11 cellular contexts compared by ENCODE assay signal in the genomic region with DNA sequence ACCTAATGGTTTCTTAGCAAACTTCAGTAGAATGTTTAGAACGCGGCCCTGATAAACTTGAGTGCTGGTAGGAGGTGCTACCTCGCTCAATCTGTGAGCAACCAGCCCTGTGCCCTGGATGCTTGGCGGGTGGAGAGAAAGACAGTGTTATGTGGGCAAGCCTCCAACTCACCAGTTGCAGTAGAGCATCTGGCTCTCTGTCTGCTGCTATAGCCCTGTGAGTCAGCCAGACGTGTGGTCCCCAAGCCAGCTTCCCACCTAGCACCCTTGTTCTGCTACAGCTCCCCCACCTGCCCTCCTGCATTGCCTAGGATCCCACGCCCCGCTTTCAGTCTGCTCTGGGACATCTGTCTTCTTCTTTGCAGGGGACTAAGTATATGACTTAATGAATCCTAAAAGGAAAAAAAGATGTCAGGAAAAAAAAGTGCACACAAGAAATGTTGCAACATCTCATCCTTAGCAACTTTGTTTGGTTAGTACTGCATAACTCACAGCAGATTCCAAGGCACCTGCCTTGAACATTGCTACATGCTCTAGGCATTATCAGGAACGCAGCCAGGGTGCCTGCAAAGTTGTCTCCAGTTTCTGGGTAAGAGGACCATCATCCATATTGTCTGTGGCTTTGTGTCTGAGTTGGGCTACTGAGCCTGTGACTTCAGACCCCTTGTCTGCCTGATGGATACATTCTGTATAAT. TPM values are rescaled to one million over a fixed set of nuclear protein-coding genes. Genes with fewer than 3 reads are reported as not detected.
DNase-seq lines count a peak whose midpoint lies in the region; ATAC-seq and TF ChIP-seq lines count a peak whose summit lies in the region.
"Had no signal": no experiment of that assay in that cellular context is flagged by ENCODE, and none has a peak within 500 bp of the region (broad histone marks: within the 10 kb centered on the region; RNA-seq: fewer than 3 reads in every experiment).

No MANE protein-coding gene starts in this region.

- no peak overlapping the region for H3K4me3 Mint-ChIP-seq in naive thymus-derived CD8-positive, alpha-beta T cell
- no peak overlapping the region for H3K4me3 Mint-ChIP-seq in osteocyte (ENCODE audit: unreplicated experiment)
- H3K4me3 Mint-ChIP-seq: T-helper 2 cell treated with Interferon-gamma antibody and Interleukin-4, amounts not matched to agents 5 μg/mL and 100 μg/mL, for 36 hours had no signal

- peak; percentile 49 for DNase-seq in AG09319 (ENCODE audit: extremely low read depth, low read depth)
- peak; percentile 32 for DNase-seq in M059J (ENCODE audit: low read depth)
- DNase-seq in fibroblast of mammary gland (ENCODE audit: low read depth): peak; percentile 90
- no peak for DNase-seq in naive thymus-derived CD8-positive, alpha-beta T cell
- DNase-seq in osteocyte (ENCODE audit: extremely low spot score, unreplicated experiment): no peak
- no peak for DNase-seq in SIG-M5 treated with dmso at 0.1 percent for 504 hours (lab: John Stamatoyannopoulos, UW; ENCODE audit: unreplicated experiment)
- no peak for DNase-seq in GM10266 (ENCODE audit: extremely low spot score)
- no peak for DNase-seq in CD1c-positive myeloid dendritic cell (ENCODE audit: extremely low spot score)
- DNase-seq: sigmoid colon had no signal

- H3K4me3 ChIP-seq in fibroblast of mammary gland (ENCODE audit: control insufficient read depth, low read depth, low read length): no peak overlapping the region
- H3K4me3 ChIP-seq: cardiac muscle cell, sigmoid colon had no signal

- ATAC-seq in naive thymus-derived CD8-positive, alpha-beta T cell: no peak

- TF ChIP-seq CTCF in AG09319 (IDR thresholded peaks at IDR 0.05; ENCODE audit: low read depth, low read length): no peak
- no peak for TF ChIP-seq CTCF in fibroblast of mammary gland (conservative IDR thresholded peaks at IDR 0.05; ENCODE audit: control insufficient read depth, insufficient read depth, low read depth, low read length)
- no peak for TF ChIP-seq CTCF in osteocyte (IDR thresholded peaks at IDR 0.05)
- no peak for TF ChIP-seq CTCF in GM10266 (IDR thresholded peaks at IDR 0.05; ENCODE audit: control insufficient read depth, insufficient read depth, low read depth, missing control alignments)

- POLR2A ChIA-PET in naive thymus-derived CD8-positive, alpha-beta T cell (lab: Charles Lee): interaction anchor here (0.6 kb wide), 1 partner anchor 10 kb away, joined by 3 read pairs; no protein-coding TSS in a partner anchor

- peaks cover 0 to 40% (median 0%) of the 10 kb centered on the region in 3 donors for H3K36me3 Mint-ChIP-seq in naive thymus-derived CD8-positive, alpha-beta T cell
- H3K36me3 Mint-ChIP-seq in osteocyte (ENCODE audit: unreplicated experiment): peaks cover 26% of the 10 kb centered on the region

- H3K9me3 Mint-ChIP-seq in naive thymus-derived CD8-positive, alpha-beta T cell: no peaks in the 10 kb centered on the region
- no peaks in the 10 kb centered on the region for H3K9me3 Mint-ChIP-seq in osteocyte (ENCODE audit: unreplicated experiment)
- H3K9me3 Mint-ChIP-seq: T-helper 2 cell treated with Interferon-gamma antibody and Interleukin-4, amounts not matched to agents 5 μg/mL and 100 μg/mL, for 36 hours had no signal

- H3K4me1 Mint-ChIP-seq in naive thymus-derived CD8-positive, alpha-beta T cell: peaks cover 14 to 23% (median 19%) of the 10 kb centered on the region in 4 donors
- no peaks in the 10 kb centered on the region for H3K4me1 Mint-ChIP-seq in osteocyte (ENCODE audit: unreplicated experiment)

- H3K27ac Mint-ChIP-seq in naive thymus-derived CD8-positive, alpha-beta T cell: peak overlapping the region in 6 of 10 donors; percentile 18 to 61 (median 40)
- H3K27ac Mint-ChIP-seq in osteocyte (ENCODE audit: unreplicated experiment): no peak overlapping the region
- H3K27ac Mint-ChIP-seq: T-helper 2 cell treated with Interferon-gamma antibody and Interleukin-4, amounts not matched to agents 5 μg/mL and 100 μg/mL, for 36 hours had no signal

- no peaks in the 10 kb centered on the region for H3K27me3 Mint-ChIP-seq in naive thymus-derived CD8-positive, alpha-beta T cell
- no peaks in the 10 kb centered on the region for H3K27me3 Mint-ChIP-seq in osteocyte (ENCODE audit: unreplicated experiment)

RNA-seq across cellular contexts. Expression of gene SNRNP35, which starts 13.6 kb away (rescaled TPM):
- 9.9 and 11.8 TPM in 2 replicates for total RNA-seq in M059J (2014; rRNA removed; shearing (Covaris generic))
- 10 to 100 TPM; 46.6 to 48.8 TPM for total RNA-seq in naive thymus-derived CD8-positive, alpha-beta T cell
- 10 to 100 TPM; 16.8 to 27.0 (median 20.4) TPM for polyA plus RNA-seq in naive thymus-derived CD8-positive, alpha-beta T cell
- 19.4 and 21.6 TPM in 2 replicates for total RNA-seq in osteocyte

RNA-seq across cellular contexts. Expression of gene RILPL2, which starts 35.0 kb away (rescaled TPM):
- total RNA-seq in M059J (2014; rRNA removed; shearing (Covaris generic)): 3.5 and 5.3 TPM in 2 replicates
- 1 to 10 TPM; 3.3 TPM for total RNA-seq in naive thymus-derived CD8-positive, alpha-beta T cell
- polyA plus RNA-seq in naive thymus-derived CD8-positive, alpha-beta T cell: 1 to 10 TPM; 3.2 to 4.4 (median 3.9) TPM
- total RNA-seq in osteocyte: 4.1 and 4.4 TPM in 2 replicates

Comparison
In these comparisons a context has a peak if more than half of its experiments do, and no peak if none do; other contexts are left out.
1. DNase-seq: peak in AG09319 (single experiment), M059J (single experiment) and fibroblast of mammary gland (single experiment); none in naive thymus-derived CD8-positive, alpha-beta T cell (0 of 10), osteocyte (single experiment), SIG-M5 treated with dmso at 0.1 percent for 504 hours (single experiment), GM10266 (single experiment) and CD1c-positive myeloid dendritic cell (single experiment).